Comparison of ENCODE assay signal across 9 cellular contexts in genomic region chr5:148687427-148687826, GRCh38. TPM values are rescaled to one million over a fixed set of nuclear protein-coding genes. Genes with fewer than 3 reads are reported as not detected.
DNase-seq lines count a peak whose midpoint lies in the region; ATAC-seq and TF ChIP-seq lines count a peak whose summit lies in the region.
"Had no signal": no experiment of that assay in that cellular context is flagged by ENCODE, and none has a peak within 500 bp of the region (broad histone marks: within the 10 kb centered on the region; RNA-seq: fewer than 3 reads in every experiment).

No MANE protein-coding gene starts in this region.

- ATAC-seq in left cardiac atrium (no peak), HG02840 (IDR thresholded peaks at IDR 0.05; ENCODE audit: low FRiP score, unreplicated experiment) (peak; percentile 85), omental fat pad (ENCODE audit: low FRiP score) (no peak)

- intact Hi-C loops in left cardiac atrium (cut with DNase I): no loop called here

- DNase-seq in cardiac muscle cell (ENCODE audit: low read depth in 1 of 2, low spot score in 1 of 2) (peak; percentile 34 to 43), left cardiac atrium (no peak), NCI-H524 treated with DMSO at 0.1 percent for 48 hours (lab: John Stamatoyannopoulos, UW) (peak; percentile 49), epithelial cell of esophagus (ENCODE audit: low read depth) (peak; percentile 62), NCI-H2171 (lab: John Stamatoyannopoulos, UW) (no peak), NCI-H2227 treated with DMSO at 0.1 percent for 48 hours (lab: John Stamatoyannopoulos, UW) (no peak), omental fat pad (ENCODE audit: low spot score) (no peak)

- no peaks in the 10 kb centered on the region for H3K9me3 ChIP-seq in cardiac muscle cell (ENCODE audit: low read depth)

- H3K4me1 ChIP-seq in cardiac muscle cell (ENCODE audit: low read depth): peaks cover 13% of the 10 kb centered on the region

- H3K36me3 ChIP-seq in cardiac muscle cell: no peaks in the 10 kb centered on the region
- H3K36me3 ChIP-seq: thoracic aorta had no signal

- peak; percentile 39 for TF ChIP-seq CTCF in cardiac muscle cell (IDR thresholded peaks at IDR 0.05; ENCODE audit: low read depth, low read length)
- TF ChIP-seq CTCF in epithelial cell of esophagus (IDR thresholded peaks at IDR 0.05; ENCODE audit: insufficient read depth, low read depth, low read length, missing control alignments): peak; percentile 29
- TF ChIP-seq CTCF in omental fat pad (IDR thresholded peaks at IDR 0.05): no peak

- H3K4me3 ChIP-seq in cardiac muscle cell: no peak overlapping the region
- H3K4me3 ChIP-seq in epithelial cell of esophagus (ENCODE audit: low read length): no peak overlapping the region
- H3K4me3 ChIP-seq: thoracic aorta had no signal

- no peak overlapping the region for H3K27ac ChIP-seq in cardiac muscle cell
- H3K27ac ChIP-seq: thoracic aorta had no signal

- H3K27me3 ChIP-seq in cardiac muscle cell: no peaks in the 10 kb centered on the region

RNA-seq across cellular contexts. Expression of gene HTR4, which starts 33.1 kb away (rescaled TPM):
- total RNA-seq in cardiac muscle cell: 0.67 and 2.3 TPM in 2 replicates
- polyA plus RNA-seq in cardiac muscle cell: 0.82 and 1.9 TPM in 2 replicates
- 1 to 10 TPM; 4.7 to 8.8 TPM for total RNA-seq in left cardiac atrium
- not detected for total RNA-seq in omental fat pad

Comparison
In these comparisons a context has a peak if more than half of its experiments do, and no peak if none do; other contexts are left out.
1. DNase-seq: peak in cardiac muscle cell (2 of 2), NCI-H524 treated with DMSO at 0.1 percent for 48 hours (single experiment) and epithelial cell of esophagus (single experiment); none in left cardiac atrium (single experiment), NCI-H2171 (single experiment), NCI-H2227 treated with DMSO at 0.1 percent for 48 hours (single experiment) and omental fat pad (single experiment).
2. CTCF ChIP-seq: peak in cardiac muscle cell (single experiment) and epithelial cell of esophagus (single experiment); none in omental fat pad (0 of 3).